ENCODE assay signal across 8 cellular contexts in the genomic region with DNA sequence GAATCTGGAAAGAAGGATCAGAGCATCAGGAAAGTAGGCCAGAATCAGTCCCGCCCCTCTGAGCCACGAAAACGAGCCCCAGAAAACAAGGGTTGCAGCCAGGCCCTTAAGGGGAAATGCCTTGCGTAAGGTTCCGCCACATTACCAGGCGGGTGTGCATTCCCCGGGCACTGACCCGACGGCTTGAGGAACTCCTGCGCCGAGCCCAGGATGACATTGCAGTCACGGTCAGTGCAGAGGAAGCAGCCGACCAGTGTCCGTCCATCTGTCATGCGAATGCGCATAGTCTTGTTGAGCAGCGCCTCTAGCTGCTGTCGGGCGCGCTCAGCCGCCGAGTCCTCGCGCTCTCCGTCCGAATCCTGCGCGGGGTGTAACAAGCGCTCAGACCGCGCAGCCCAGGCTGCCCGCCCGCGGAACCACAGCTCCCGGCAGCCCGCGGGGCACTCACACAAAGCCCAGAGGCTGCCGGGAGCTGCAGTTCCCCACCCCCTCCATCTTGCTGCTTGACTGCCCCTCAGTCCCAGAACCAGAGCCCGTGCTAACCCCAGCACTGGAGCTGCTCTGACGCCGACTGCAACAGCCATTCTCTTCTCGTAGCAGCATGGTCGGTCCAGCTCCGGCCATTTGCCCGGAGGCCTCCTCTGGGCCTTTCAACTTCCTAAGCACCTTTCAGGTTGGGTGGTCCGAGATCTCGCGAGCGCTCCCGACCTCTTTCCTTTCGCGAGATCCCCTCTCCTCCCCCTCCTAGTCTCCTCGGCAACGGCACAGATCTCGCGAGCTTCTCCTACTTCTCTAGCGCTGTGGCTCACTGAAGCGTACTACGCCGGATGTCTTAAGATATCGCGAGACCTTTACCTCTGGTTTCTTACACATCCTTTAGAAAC. TPM values are rescaled to one million over a fixed set of nuclear protein-coding genes. Genes with fewer than 3 reads are reported as not detected.
DNase-seq lines count a peak whose midpoint lies in the region; ATAC-seq and TF ChIP-seq lines count a peak whose summit lies in the region.

NAA38 (minus strand) TSS at position 720 of the 884 bp plus-strand sequence; CDS start at position 624, 96 bp downstream.

- ATAC-seq in HG02759 (IDR thresholded peaks at IDR 0.05; ENCODE audit: unreplicated experiment) (peak; percentile 76), upper lobe of left lung (ENCODE audit: low FRiP score in 2 of 2) (peak; percentile 94 to 96)

- H3K9me2 ChIP-seq in SU-DHL-6 (replicated peaks; ENCODE audit: insufficient read depth, low read length): no peaks in the 10 kb centered on the region

- intact Hi-C loops in cardiac septum (cut with DNase I): loop anchor here (1.0 to 2.0 kb wide), 3 partner anchors 14 to 30 kb away; partner anchors contain the start of gene KDM6B

- TF ChIP-seq CTCF in GM12873 (IDR thresholded peaks at IDR 0.05; ENCODE audit: insufficient read depth, low read depth, low read length, missing control alignments): peak; percentile 51
- no peak for TF ChIP-seq CTCF in SU-DHL-6 (IDR thresholded peaks at IDR 0.05; ENCODE audit: insufficient read depth, low read length, poor library complexity, severe bottlenecking)
- peak in 5 of 6 experiments; percentile 19 to 75 (median 42) for TF ChIP-seq CTCF in upper lobe of left lung (IDR thresholded peaks at IDR 0.05)

- peak within 1 kb of the TSS; percentile 87 for H3K4me2 ChIP-seq in SU-DHL-6 (ENCODE audit: low read depth, low read length, poor library complexity, severe bottlenecking)

- peak in 2 of 4 donors; percentile 11 to 71 for TF ChIP-seq POLR2A in upper lobe of left lung (IDR thresholded peaks at IDR 0.05)

- H3K9me3 ChIP-seq in SU-DHL-6 (ENCODE audit: insufficient read depth, low read length) (no peaks in the 10 kb centered on the region), adipocyte (ENCODE audit: control insufficient read depth, low read length) (no peaks in the 10 kb centered on the region), upper lobe of left lung (no peaks in the 10 kb centered on the region)

- no peaks in the 10 kb centered on the region for H4K20me1 ChIP-seq in SU-DHL-6 (ENCODE audit: low read depth, low read length)

- no peaks in the 10 kb centered on the region for H3K27me3 ChIP-seq in SU-DHL-6 (ENCODE audit: low read length)
- H3K27me3 ChIP-seq in adipocyte (replicated peaks; ENCODE audit: control insufficient read depth, insufficient read depth, low read length): no peaks in the 10 kb centered on the region
- no peaks in the 10 kb centered on the region for H3K27me3 ChIP-seq in upper lobe of left lung

- H2AFZ ChIP-seq in SU-DHL-6 (ENCODE audit: low read depth, low read length, severe bottlenecking): peak within 1 kb of the TSS; percentile 62

- peaks cover 28% of the 10 kb centered on the region for H3K4me1 ChIP-seq in adipocyte (ENCODE audit: control insufficient read depth, insufficient read depth, low read length)
- H3K4me1 ChIP-seq in upper lobe of left lung: peaks cover 32 to 43% (median 35%) of the 10 kb centered on the region in 4 donors

- H3K9ac ChIP-seq in SU-DHL-6 (ENCODE audit: low read length) (peak within 1 kb of the TSS; percentile 86), adipocyte (ENCODE audit: low read length) (peak within 1 kb of the TSS; percentile 97)

- 0 to 1% methylated on average over 16 to 62 of the region's 62 CpGs for WGBS in upper lobe of left lung, 2 donors

- H3K27ac ChIP-seq in SU-DHL-6 (ENCODE audit: low read depth, low read length) (peak within 1 kb of the TSS; percentile 92), upper lobe of left lung (peak within 1 kb of the TSS; percentile 90 to 97 (median 92))

- peak; percentile 90 for DNase-seq in NCI-H128 (lab: John Stamatoyannopoulos, UW; ENCODE audit: unreplicated experiment)
- DNase-seq in adipocyte (ENCODE audit: low read depth): peak; percentile 100
- DNase-seq in cardiac septum (ENCODE audit: low spot score): peak; percentile 96
- peak; percentile 99 for DNase-seq in pons (ENCODE audit: low spot score)
- peak; percentile 96 to 98 for DNase-seq in upper lobe of left lung

- H3K79me2 ChIP-seq in SU-DHL-6 (ENCODE audit: insufficient read depth, low read length): peaks cover 27% of the 10 kb centered on the region

- peak in 1 of 4 donors; percentile 21 for TF ChIP-seq EP300 in upper lobe of left lung (IDR thresholded peaks at IDR 0.05)

- H3K36me3 ChIP-seq in SU-DHL-6 (ENCODE audit: low read length): no peaks in the 10 kb centered on the region
- peaks cover 15% of the 10 kb centered on the region for H3K36me3 ChIP-seq in adipocyte (ENCODE audit: control insufficient read depth, insufficient read depth, low read length, severe bottlenecking)
- H3K36me3 ChIP-seq in upper lobe of left lung: peaks cover 0 to 29% (median 22%) of the 10 kb centered on the region in 4 donors

- no peaks in the 10 kb centered on the region; the same call in 1 of the 2 replicates for H3F3A ChIP-seq in SU-DHL-6 (ENCODE audit: insufficient read depth)

- H3K4me3 ChIP-seq in SU-DHL-6 (ENCODE audit: insufficient read depth, low read length, poor library complexity, severe bottlenecking): peak within 1 kb of the TSS; percentile 71
- peak within 1 kb of the TSS; percentile 82 for H3K4me3 ChIP-seq in adipocyte (ENCODE audit: low read length)
- peak within 1 kb of the TSS; percentile 49 to 76 (median 62) for H3K4me3 ChIP-seq in upper lobe of left lung

RNA-seq across cellular contexts. Expression of gene NAA38, which starts in this region (rescaled TPM):
- total RNA-seq in cardiac septum (68.8 TPM), upper lobe of left lung (100 to 1,000 TPM in 2 of 6 donors, 10 to 100 TPM in 4; 50.0 to 111 (median 75.5) TPM)

Comparison
In these comparisons a context has a peak if more than half of its experiments do, and no peak if none do; other contexts are left out.
1. Peak in every context shown above with its lines: DNase-seq, ATAC-seq, H3K4me3 ChIP-seq and H3K27ac ChIP-seq.